In genomic region chr2:9549420-9549819, GRCh38 we compare ENCODE assay signal across 19 cellular contexts. TPM values are rescaled to one million over a fixed set of nuclear protein-coding genes. Genes with fewer than 3 reads are reported as not detected.
A peak's percentile ranks its signal among the peaks of the same experiment; 100 is the strongest.
DNase-seq lines count a peak whose midpoint lies in the region; ATAC-seq, FAIRE-seq and TF ChIP-seq lines count a peak whose summit lies in the region.
"Had no signal": no experiment of that assay in that cellular context is flagged by ENCODE, and none has a peak within 500 bp of the region (broad histone marks: within the 10 kb centered on the region; RNA-seq: fewer than 3 reads in every experiment).

No MANE protein-coding gene starts in this region.

- no TSS peak for BruUV-seq in GM12878 (replicated peaks; lab: Mats Ljungman, UMichigan)

- in situ Hi-C loops in GM12878 (cut with MboI), result no loop called here

- intact Hi-C loops in GM12878 (cut with micrococcal nuclease; ENCODE audit: unreplicated experiment), result no loop called here

- H3K4me1 ChIP-seq in KMS-11 (ENCODE audit: low read depth, poor library complexity, severe bottlenecking) (peaks cover 80% of the 10 kb centered on the region), GM12878 (ENCODE audit: control insufficient read depth, insufficient read depth, low read length) (peaks cover 62% of the 10 kb centered on the region)

- H3K27ac ChIP-seq in KMS-11 (peak overlapping the region; percentile 59; the same call in 1 of the 2 replicates), GM12878 (ENCODE audit: control insufficient read depth, insufficient read depth) (peak overlapping the region; percentile 83)
- H3K27ac ChIP-seq: VCaP had no signal

- H3K9ac ChIP-seq in KMS-11, result no peak overlapping the region
- H3K9ac ChIP-seq in GM12878 (ENCODE audit: control insufficient read depth, insufficient read depth, low read length), result peak overlapping the region; percentile 56; the same call in 1 of the 2 replicates

- peak overlapping the region; percentile 83; the same call in 1 of the 2 replicates for H3K4me2 ChIP-seq in KMS-11
- peak overlapping the region; percentile 92 for H3K4me2 ChIP-seq in GM12878 (ENCODE audit: control insufficient read depth, insufficient read depth)
- H3K4me2 ChIP-seq: A549 had no signal

- no peaks in the 10 kb centered on the region for H3K27me3 Mint-ChIP-seq in activated naive CD4-positive, alpha-beta T cell treated with anti-CD3 and anti-CD28 coated beads, Interleukin-2, amount 50 U/mL, for 24 hours
- no peaks in the 10 kb centered on the region for H3K27me3 Mint-ChIP-seq in activated naive CD4-positive, alpha-beta T cell treated with anti-CD3 and anti-CD28 coated beads, Interleukin-2, amount 10 ng/mL, durations not matched to agents 7 days and 5 days
- H3K27me3 Mint-ChIP-seq in stimulated activated naive B cell treated with anti-CD40 and anti-IgM and Interleukin-4, amounts not matched to agents 10 μg/mL and 1 μg/mL and 100 μg/mL, for 72 hours, result no peaks in the 10 kb centered on the region
- H3K27me3 Mint-ChIP-seq: CD8-positive, alpha-beta memory T cell; T-cell had no signal

- H3K4me3 ChIP-seq in KMS-11 (IDR thresholded peaks at IDR 0.05; ENCODE audit: insufficient read depth, low read depth, low read length) (no peak overlapping the region), GM12878 (peak overlapping the region; percentile 58; the same call in 1 of the 2 replicates)
- H3K4me3 ChIP-seq: A549 had no signal

- H3K27me3 ChIP-seq in KMS-11 (ENCODE audit: insufficient read depth, low read depth), result no peaks in the 10 kb centered on the region
- no peaks in the 10 kb centered on the region for H3K27me3 ChIP-seq in GM12878 (replicated peaks in 1 of 2; ENCODE audit: control insufficient read depth in 2 of 2, insufficient read depth in 2 of 2, low read length in 1 of 2)

- peaks cover 92% of the 10 kb centered on the region for H3K79me2 ChIP-seq in KMS-11 (ENCODE audit: insufficient read depth, low read depth)
- peaks cover 91% of the 10 kb centered on the region for H3K79me2 ChIP-seq in GM12878 (ENCODE audit: control insufficient read depth, insufficient read depth, low read length)

- no peak for TF ChIP-seq RAD21 in GM12878 (IDR thresholded peaks at IDR 0.05; ENCODE audit: insufficient read depth, low read depth, low read length)

- FAIRE-seq in GM12878 (lab: Jason Lieb, UNC), result no peak
- FAIRE-seq: A549, kidney had no signal

- CTCF ChIA-PET in activated naive CD4-positive, alpha-beta T cell treated with anti-CD3 and anti-CD28 coated beads, Interleukin-2, amount 10 ng/mL, durations not matched to agents 7 days and 5 days (lab: Charles Lee), result interaction anchor here (0.9 kb wide), 1 partner anchor 9 kb away, joined by 4 read pairs; no protein-coding TSS in a partner anchor
- CTCF ChIA-PET in GM12878 (lab: Yijun Ruan, JAX), result interaction anchor here (2.7 to 3.4 kb wide), 3 partner anchors 10 to 75 kb away, joined by 11 to 17 read pairs (median 17); partner anchors contain the start of gene IAH1

- POLR2A ChIA-PET in GM12878 (lab: Charles Lee), result interaction anchor here (0.9 to 3.9 kb wide), 5 partner anchors 12 to 81 kb away, joined by 3 to 51 read pairs (median 3); partner anchors contain the start of gene YWHAQ

- TF ChIP-seq CTCF in KMS-11 (conservative IDR thresholded peaks at IDR 0.05; ENCODE audit: low read depth, low read length) (no peak), GM12878 (IDR thresholded peaks at IDR 0.05 in 2 of 3, conservative IDR thresholded peaks at IDR 0.05 in 1 of 3; ENCODE audit: control insufficient read depth in 2 of 3, extremely low read depth in 1 of 3, insufficient read depth in 1 of 3, low read depth in 3 of 3, low read length in 3 of 3) (no peak)

- RAD21 ChIA-PET in GM12878 (lab: Charles Lee; ENCODE audit: unreplicated experiment), result interaction anchor here (0.9 to 4.5 kb wide), 5 partner anchors 10 to 127 kb away, joined by 3 to 42 read pairs (median 3); partner anchors contain the start of genes IAH1 and YWHAQ

- H3K4me1 Mint-ChIP-seq in activated naive CD4-positive, alpha-beta T cell treated with anti-CD3 and anti-CD28 coated beads, Interleukin-2, amount 50 U/mL, for 24 hours, result peaks cover 76% of the 10 kb centered on the region
- H3K4me1 Mint-ChIP-seq in activated naive CD4-positive, alpha-beta T cell treated with anti-CD3 and anti-CD28 coated beads, Interleukin-2, amount 10 ng/mL, durations not matched to agents 7 days and 5 days, result peaks cover 64% of the 10 kb centered on the region
- H3K4me1 Mint-ChIP-seq in stimulated activated naive B cell treated with anti-CD40 and anti-IgM and Interleukin-4, amounts not matched to agents 10 μg/mL and 1 μg/mL and 100 μg/mL, for 72 hours, result peaks cover 53 to 90% of the 10 kb centered on the region in 2 donors

- TF ChIP-seq EP300 in GM12878 (IDR thresholded peaks at IDR 0.05; ENCODE audit: borderline replicate concordance in 1 of 2, control insufficient read depth in 1 of 2, low read depth in 2 of 2, low read length in 2 of 2), result no peak

- H2AFZ ChIP-seq in KMS-11 (ENCODE audit: low read depth) (no peak overlapping the region), GM12878 (ENCODE audit: control insufficient read depth, low read depth, low read length) (no peak overlapping the region)

- no peaks in the 10 kb centered on the region for H3K36me3 ChIP-seq in KMS-11 (ENCODE audit: insufficient read depth)
- no peaks in the 10 kb centered on the region for H3K36me3 ChIP-seq in GM12878 (ENCODE audit: control insufficient read depth in 2 of 2, insufficient read depth in 2 of 2, low read length in 1 of 2)

- 58% methylated on average over 9 of the region's 9 CpGs for WGBS in GM12878 (ENCODE audit: insufficient coverage, insufficient replicate concordance, low lambda C conversion rate, missing lambda C conversion rate)

- TF ChIP-seq POLR2A in GM12878 (IDR thresholded peaks at IDR 0.05; ENCODE audit: low read depth, low read length), result no peak

- H3K9me3 Mint-ChIP-seq in activated naive CD4-positive, alpha-beta T cell treated with anti-CD3 and anti-CD28 coated beads, Interleukin-2, amount 50 U/mL, for 24 hours, result no peaks in the 10 kb centered on the region
- H3K9me3 Mint-ChIP-seq in activated naive CD4-positive, alpha-beta T cell treated with anti-CD3 and anti-CD28 coated beads, Interleukin-2, amount 10 ng/mL, durations not matched to agents 7 days and 5 days, result no peaks in the 10 kb centered on the region
- no peaks in the 10 kb centered on the region for H3K9me3 Mint-ChIP-seq in stimulated activated naive B cell treated with anti-CD40 and anti-IgM and Interleukin-4, amounts not matched to agents 10 μg/mL and 1 μg/mL and 100 μg/mL, for 72 hours
- H3K9me3 Mint-ChIP-seq: CD8-positive, alpha-beta memory T cell; mesothelial cell of epicardium; T-cell had no signal

- SMC1A ChIA-PET in GM12878 (lab: Charles Lee; ENCODE audit: uncharacterized antibody, unreplicated experiment), result interaction anchor here (0.7 to 10.3 kb wide), 7 partner anchors 10 to 126 kb away, joined by 3 to 152 read pairs (median 4); partner anchors contain the start of genes CPSF3 and ITGB1BP1

- no peak for DNase-seq in activated naive CD4-positive, alpha-beta T cell treated with anti-CD3 and anti-CD28 coated beads, Interleukin-2, amount 10 ng/mL, durations not matched to agents 7 days and 5 days
- DNase-seq in GM12878 (ENCODE audit: low read depth, low spot score) (no peak), NCI-H2107 treated with DMSO at 0.1 percent for 48 hours (lab: John Stamatoyannopoulos, UW; ENCODE audit: unreplicated experiment) (no peak)
- DNase-seq in stimulated activated naive B cell treated with anti-CD40 and anti-IgM and Interleukin-4, amounts not matched to agents 10 μg/mL and 1 μg/mL and 100 μg/mL, for 72 hours, result no peak
- DNase-seq: activated naive CD4-positive, alpha-beta T cell treated with Interleukin-2 at 50 U/mL for 16 hours; CD8-positive, alpha-beta memory T cell; kidney; NCI-H2107; NCI-H69; occipital lobe; RPMI8226; T-cell had no signal

- ATAC-seq in GM12878 (peak; percentile 50), GM18867 (IDR thresholded peaks at IDR 0.05; ENCODE audit: unreplicated experiment) (no peak), GM21576 (IDR thresholded peaks at IDR 0.05; ENCODE audit: unreplicated experiment) (no peak)
- no peak for ATAC-seq in stimulated activated naive B cell treated with anti-CD40 and anti-IgM and Interleukin-4, amounts not matched to agents 10 μg/mL and 1 μg/mL and 100 μg/mL, for 72 hours (replicated peaks)
- ATAC-seq: A549 had no signal

- no peaks in the 10 kb centered on the region for H4K20me1 ChIP-seq in KMS-11 (ENCODE audit: insufficient read depth)
- no peaks in the 10 kb centered on the region for H4K20me1 ChIP-seq in GM12878 (ENCODE audit: control insufficient read depth, insufficient read depth)

- H3K36me3 Mint-ChIP-seq in activated naive CD4-positive, alpha-beta T cell treated with anti-CD3 and anti-CD28 coated beads, Interleukin-2, amount 50 U/mL, for 24 hours, result peaks cover 11% of the 10 kb centered on the region
- peaks cover 12% of the 10 kb centered on the region for H3K36me3 Mint-ChIP-seq in activated naive CD4-positive, alpha-beta T cell treated with anti-CD3 and anti-CD28 coated beads, Interleukin-2, amount 10 ng/mL, durations not matched to agents 7 days and 5 days
- peaks cover 0 to 1% of the 10 kb centered on the region in 2 donors for H3K36me3 Mint-ChIP-seq in stimulated activated naive B cell treated with anti-CD40 and anti-IgM and Interleukin-4, amounts not matched to agents 10 μg/mL and 1 μg/mL and 100 μg/mL, for 72 hours
- H3K36me3 Mint-ChIP-seq: mesothelial cell of epicardium had no signal

- peak overlapping the region; percentile 63 for H3K27ac Mint-ChIP-seq in activated naive CD4-positive, alpha-beta T cell treated with anti-CD3 and anti-CD28 coated beads, Interleukin-2, amount 50 U/mL, for 24 hours
- H3K27ac Mint-ChIP-seq in activated naive CD4-positive, alpha-beta T cell treated with anti-CD3 and anti-CD28 coated beads, Interleukin-2, amount 10 ng/mL, durations not matched to agents 7 days and 5 days, result no peak overlapping the region
- peak overlapping the region; percentile 28 for H3K27ac Mint-ChIP-seq in stimulated activated naive B cell treated with anti-CD40 and anti-IgM and Interleukin-4, amounts not matched to agents 10 μg/mL and 1 μg/mL and 100 μg/mL, for 72 hours
- H3K27ac Mint-ChIP-seq: mesothelial cell of epicardium had no signal

- H3K4me3 Mint-ChIP-seq in activated naive CD4-positive, alpha-beta T cell treated with anti-CD3 and anti-CD28 coated beads, Interleukin-2, amount 50 U/mL, for 24 hours, result peak overlapping the region; percentile 55
- no peak overlapping the region for H3K4me3 Mint-ChIP-seq in activated naive CD4-positive, alpha-beta T cell treated with anti-CD3 and anti-CD28 coated beads, Interleukin-2, amount 10 ng/mL, durations not matched to agents 7 days and 5 days
- H3K4me3 Mint-ChIP-seq in stimulated activated naive B cell treated with anti-CD40 and anti-IgM and Interleukin-4, amounts not matched to agents 10 μg/mL and 1 μg/mL and 100 μg/mL, for 72 hours, result peak overlapping the region in 1 of 2 donors; percentile 13
- H3K4me3 Mint-ChIP-seq: mesothelial cell of epicardium had no signal

- H3K9me3 ChIP-seq in GM12878 (replicated peaks; ENCODE audit: control insufficient read depth, insufficient read depth, low read length), result no peaks in the 10 kb centered on the region
- H3K9me3 ChIP-seq: A549 had no signal

RNA-seq across cellular contexts. Expression of gene ADAM17, which starts 6.2 kb away (rescaled TPM):
- 102 and 104 TPM in 2 replicates for total RNA-seq in GM12878 (2013; cell fraction: nucleolus; rRNA removed)
- total RNA-seq in GM12878 (2014; rRNA removed), result 17.3 and 17.7 TPM in 2 replicates
- 18.5 and 19.2 TPM in 2 replicates for total RNA-seq in GM12878 (2014; rRNA removed; fragmentation: Illumina TruSeq; extraction: Trizol)
- total RNA-seq in GM12878 (2021), result 16.4 and 18.9 TPM in 2 replicates
- 13.1 TPM for polyA plus RNA-seq in GM12878 (2011; ENCODE audit: low read depth)
- 8.1 and 9.9 TPM in 2 replicates for polyA plus RNA-seq in GM12878 (2011; rRNA removed)
- 4.2 and 4.3 TPM in 2 replicates for polyA plus RNA-seq in GM12878 (2011; cell fraction: cytosol; rRNA removed)
- 11.5 and 11.9 TPM in 2 replicates for polyA plus RNA-seq in GM12878 (2011; cell fraction: nucleus; rRNA removed)
- polyA plus RNA-seq in GM12878 (2012), result 12.2 and 14.0 TPM in 2 replicates
- polyA plus RNA-seq in GM12878 (2014; fragmentation: Illumina TruSeq; extraction: Trizol), result 12.0 and 13.3 TPM in 2 replicates
- 1 to 10 TPM; 2.3 to 3.4 TPM for polyA plus RNA-seq in GM12878 (2014; fragmentation: Nextera tagmentation; extraction: Ambion mirVana)
- 9.4 and 10.1 TPM in 2 replicates for polyA plus RNA-seq in GM12878 (2014; rRNA removed)
- 10 to 100 TPM; 14.9 to 15.9 TPM for polyA plus RNA-seq in GM12878 (2016; fragmentation: Nextera tagmentation; extraction: Ambion mirVana)
- polyA minus RNA-seq in GM12878 (2011; rRNA and poly(A)+ RNA removed), result 20.0 and 21.9 TPM in 2 replicates
- 4.8 and 7.0 TPM in 2 replicates for polyA minus RNA-seq in GM12878 (2011; cell fraction: cytosol; rRNA and poly(A)+ RNA removed)
- 12.8 and 24.0 TPM in 2 replicates for polyA minus RNA-seq in GM12878 (2011; cell fraction: nucleus; rRNA and poly(A)+ RNA removed)
